Comparison of ENCODE assay signal across 27 cellular contexts in genomic region chr6:155033021-155033801, GRCh38.
"Had no signal": no experiment of that assay in that cellular context is flagged by ENCODE, and none has a peak within 500 bp of the region (broad histone marks: within the 10 kb centered on the region; RNA-seq: fewer than 3 reads in every experiment).

No MANE protein-coding gene starts in this region.

- ATAC-seq: naive thymus-derived CD4-positive, alpha-beta T cell; pancreas; psoas muscle; stimulated activated effector memory CD8-positive, alpha-beta T cell treated with anti-CD3 and anti-CD28 coated beads, Interleukin-12 subunit alpha, Interleukin-12 subunit beta, amount 100 ng/mL, for 72 hours had no signal

- H3K27ac Mint-ChIP-seq: activated CD4-positive, alpha-beta memory T cell treated with anti-CD3 and anti-CD28 coated beads, Interleukin-2, amount 10 ng/mL, durations not matched to agents 7 days and 5 days; activated CD4-positive, alpha-beta T cell treated with anti-CD3 and anti-CD28 coated beads, Interleukin-2, amount 10 ng/mL, durations not matched to agents 7 days and 5 days; activated T-cell treated with anti-CD3 and anti-CD28 coated beads, Interleukin-2, amount 50 U/mL, for 24 hours; dendritic cell treated with granulocyte-macrophage colony-stimulating factor and Interleukin-4, amounts not matched to agents 40 ng/mL and 50 ng/mL, for 4 days; naive thymus-derived CD4-positive, alpha-beta T cell; stimulated activated effector memory CD8-positive, alpha-beta T cell treated with anti-CD3 and anti-CD28 coated beads, Interleukin-12 subunit alpha, Interleukin-12 subunit beta, amount 100 ng/mL, for 72 hours; stimulated activated naive CD8-positive, alpha-beta T cell treated with anti-CD3 and anti-CD28 coated beads, Interleukin-15, Interleukin-2, amounts not matched to agents 100 ng/mL and 50 ng/mL, for 24 hours; T-helper 1 cell treated with Interleukin-12 subunit alpha and Interleukin-12 subunit beta and Interleukin-4 antibody, amounts not matched to agents 30 μg/mL and 1 μg/mL, for 36 hours had no signal

- H3K4me3 ChIP-seq: pancreas, psoas muscle, sigmoid colon had no signal

- H3K4me1 ChIP-seq: pancreas, psoas muscle, sigmoid colon had no signal

- H3K27me3 Mint-ChIP-seq: activated CD4-positive, alpha-beta memory T cell treated with anti-CD3 and anti-CD28 coated beads, Interleukin-2, amount 10 ng/mL, durations not matched to agents 7 days and 5 days; activated CD4-positive, alpha-beta T cell treated with anti-CD3 and anti-CD28 coated beads, Interleukin-2, amount 10 ng/mL, durations not matched to agents 7 days and 5 days; dendritic cell treated with granulocyte-macrophage colony-stimulating factor and Interleukin-4, amounts not matched to agents 40 ng/mL and 50 ng/mL, for 4 days had no signal

- H3K27ac ChIP-seq: pancreas, psoas muscle, sigmoid colon had no signal

- H3K9me3 Mint-ChIP-seq: activated CD4-positive, alpha-beta memory T cell treated with anti-CD3 and anti-CD28 coated beads, Interleukin-2, amount 10 ng/mL, durations not matched to agents 7 days and 5 days; activated CD4-positive, alpha-beta T cell treated with anti-CD3 and anti-CD28 coated beads, Interleukin-2, amount 10 ng/mL, durations not matched to agents 7 days and 5 days; activated T-cell treated with anti-CD3 and anti-CD28 coated beads, Interleukin-2, amount 50 U/mL, for 24 hours; dendritic cell treated with granulocyte-macrophage colony-stimulating factor and Interleukin-4, amounts not matched to agents 40 ng/mL and 50 ng/mL, for 4 days; stimulated activated effector memory CD8-positive, alpha-beta T cell treated with anti-CD3 and anti-CD28 coated beads, Interleukin-12 subunit alpha, Interleukin-12 subunit beta, amount 100 ng/mL, for 72 hours; stimulated activated naive CD8-positive, alpha-beta T cell treated with anti-CD3 and anti-CD28 coated beads, Interleukin-15, Interleukin-2, amounts not matched to agents 100 ng/mL and 50 ng/mL, for 24 hours; T-helper 1 cell treated with Interleukin-12 subunit alpha and Interleukin-12 subunit beta and Interleukin-4 antibody, amounts not matched to agents 30 μg/mL and 1 μg/mL, for 36 hours had no signal

- H3K36me3 Mint-ChIP-seq: stimulated activated effector memory CD8-positive, alpha-beta T cell treated with anti-CD3 and anti-CD28 coated beads, Interleukin-12 subunit alpha, Interleukin-12 subunit beta, amount 100 ng/mL, for 72 hours had no signal

- H3K4me1 Mint-ChIP-seq: activated CD4-positive, alpha-beta T cell treated with anti-CD3 and anti-CD28 coated beads, Interleukin-2, amount 10 ng/mL, durations not matched to agents 7 days and 5 days; stimulated activated effector memory CD8-positive, alpha-beta T cell treated with anti-CD3 and anti-CD28 coated beads, Interleukin-12 subunit alpha, Interleukin-12 subunit beta, amount 100 ng/mL, for 72 hours had no signal

- H3K4me3 Mint-ChIP-seq: activated CD4-positive, alpha-beta memory T cell treated with anti-CD3 and anti-CD28 coated beads, Interleukin-2, amount 10 ng/mL, durations not matched to agents 7 days and 5 days; activated CD4-positive, alpha-beta T cell treated with anti-CD3 and anti-CD28 coated beads, Interleukin-2, amount 10 ng/mL, durations not matched to agents 7 days and 5 days; activated T-cell treated with anti-CD3 and anti-CD28 coated beads, Interleukin-2, amount 50 U/mL, for 24 hours; dendritic cell treated with granulocyte-macrophage colony-stimulating factor and Interleukin-4, amounts not matched to agents 40 ng/mL and 50 ng/mL, for 4 days; naive thymus-derived CD4-positive, alpha-beta T cell; neural crest cell; stimulated activated effector memory CD8-positive, alpha-beta T cell treated with anti-CD3 and anti-CD28 coated beads, Interleukin-12 subunit alpha, Interleukin-12 subunit beta, amount 100 ng/mL, for 72 hours; stimulated activated naive CD8-positive, alpha-beta T cell treated with anti-CD3 and anti-CD28 coated beads, Interleukin-15, Interleukin-2, amounts not matched to agents 100 ng/mL and 50 ng/mL, for 24 hours; T-helper 1 cell treated with Interleukin-12 subunit alpha and Interleukin-12 subunit beta and Interleukin-4 antibody, amounts not matched to agents 30 μg/mL and 1 μg/mL, for 36 hours had no signal

- H3K27me3 ChIP-seq: pancreas, sigmoid colon had no signal

- DNase-seq: activated CD4-positive, alpha-beta memory T cell treated with anti-CD3 and anti-CD28 coated beads, Interleukin-2, amount 10 ng/mL, durations not matched to agents 7 days and 5 days; activated CD4-positive, alpha-beta T cell treated with anti-CD3 and anti-CD28 coated beads for 1 hour; activated CD4-positive, alpha-beta T cell treated with anti-CD3 and anti-CD28 coated beads, Interleukin-2, amount 10 ng/mL, durations not matched to agents 7 days and 5 days; activated CD8-positive, alpha-beta memory T cell treated with anti-CD3 and anti-CD28 coated beads, Interleukin-2, amount 50 U/mL, for 48 hours; activated gamma-delta T cell treated with Interleukin-2 at 50 U/mL for 16 hours; activated naive CD4-positive, alpha-beta T cell treated with anti-CD3 and anti-CD28 coated beads, Interleukin-2, amount 50 U/mL, for 16 hours; activated T-cell treated with anti-CD3 and anti-CD28 coated beads, Interleukin-2, amount 50 U/mL, for 24 hours; amygdala; central memory CD4-positive, alpha-beta T cell; erythroblast; glutamatergic neuron; left cardiac atrium; mammary epithelial cell; naive thymus-derived CD4-positive, alpha-beta T cell; nucleus accumbens; pancreas; psoas muscle; sigmoid colon; small intestine; stimulated activated CD4-positive, alpha-beta T cell treated with anti-CD3 and anti-CD28 coated beads, Interleukin-4, amount 100 ng/mL, for 24 hours; SW 1271; T1000 had no signal
